Comparison of ENCODE assay signal across 1 cellular context in the genomic region with DNA sequence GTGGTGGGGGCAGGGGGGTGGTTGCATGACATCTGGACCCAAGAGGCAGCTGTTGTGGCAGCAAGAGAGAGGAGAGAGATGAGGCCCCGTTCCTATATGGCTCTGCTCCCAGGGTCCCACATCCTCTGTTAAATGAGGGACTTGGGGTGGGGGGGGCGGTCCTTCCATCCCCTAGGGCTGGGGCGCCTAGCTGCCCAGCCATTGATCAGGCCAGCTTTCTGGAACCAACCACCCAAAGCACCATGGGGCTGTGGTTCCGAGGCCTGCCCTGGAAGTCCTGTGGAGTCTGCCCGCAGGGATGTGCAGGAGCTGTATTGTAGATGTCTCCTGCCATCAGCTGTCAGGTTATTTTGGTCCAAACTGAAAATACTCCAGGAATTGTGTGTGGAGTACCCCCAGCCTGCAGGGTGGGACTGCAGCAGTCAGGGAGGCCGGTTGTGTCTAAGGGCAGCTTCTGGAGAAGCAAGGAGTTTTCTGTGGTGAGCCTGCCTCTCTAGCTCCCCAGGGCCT.
TF ChIP-seq lines count a peak whose summit lies in the region.

No MANE protein-coding gene starts in this region.

TF ChIP-seq in GM23338, 12 proteins besides CTCF, POLR2A, EP300 and RAD21 (continued from another document):
- TF ChIP-seq CREB1 (CRISPR knock-in tag; IDR thresholded peaks at IDR 0.05; ENCODE audit: low read depth) = no peak
- TF ChIP-seq ZNF114 (CRISPR knock-in tag; IDR thresholded peaks at IDR 0.05) = no peak
- TF ChIP-seq POLR2AphosphoS5 (IDR thresholded peaks at IDR 0.05; ENCODE audit: low read depth) = no peak
- TF ChIP-seq, protein P1, sequence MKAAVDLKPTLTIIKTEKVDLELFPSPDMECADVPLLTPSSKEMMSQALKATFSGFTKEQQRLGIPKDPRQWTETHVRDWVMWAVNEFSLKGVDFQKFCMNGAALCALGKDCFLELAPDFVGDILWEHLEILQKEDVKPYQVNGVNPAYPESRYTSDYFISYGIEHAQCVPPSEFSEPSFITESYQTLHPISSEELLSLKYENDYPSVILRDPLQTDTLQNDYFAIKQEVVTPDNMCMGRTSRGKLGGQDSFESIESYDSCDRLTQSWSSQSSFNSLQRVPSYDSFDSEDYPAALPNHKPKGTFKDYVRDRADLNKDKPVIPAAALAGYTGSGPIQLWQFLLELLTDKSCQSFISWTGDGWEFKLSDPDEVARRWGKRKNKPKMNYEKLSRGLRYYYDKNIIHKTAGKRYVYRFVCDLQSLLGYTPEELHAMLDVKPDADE (IDR thresholded peaks at IDR 0.05) = no peak
- no peak for TF ChIP-seq EZH2phosphoT487 (IDR thresholded peaks at IDR 0.05; ENCODE audit: unreplicated experiment)
- TF ChIP-seq EZH2 (IDR thresholded peaks at IDR 0.05; ENCODE audit: low read depth, unreplicated experiment) = no peak
- TF ChIP-seq REST (IDR thresholded peaks at IDR 0.05; ENCODE audit: unreplicated experiment) = no peak
- TF ChIP-seq ZNF462 (CRISPR knock-in tag; IDR thresholded peaks at IDR 0.05) = no peak
- no peak for TF ChIP-seq STAT1 (IDR thresholded peaks at IDR 0.05; ENCODE audit: unreplicated experiment)
- no peak for TF ChIP-seq NANOG (IDR thresholded peaks at IDR 0.05; ENCODE audit: borderline replicate concordance)
- no peak for TF ChIP-seq ZNF331 (CRISPR knock-in tag; IDR thresholded peaks at IDR 0.05; ENCODE audit: low read depth)
